In genomic region chr4:37872310-37872988, GRCh38 we compare ENCODE assay signal across 13 cellular contexts. TPM values are rescaled to one million over a fixed set of nuclear protein-coding genes. Genes with fewer than 3 reads are reported as not detected.
DNase-seq lines count a peak whose midpoint lies in the region; ATAC-seq, FAIRE-seq and TF ChIP-seq lines count a peak whose summit lies in the region.
"Had no signal": no experiment of that assay in that cellular context is flagged by ENCODE, and none has a peak within 500 bp of the region (broad histone marks: within the 10 kb centered on the region; RNA-seq: fewer than 3 reads in every experiment).

No MANE protein-coding gene starts in this region.

- H3K9me3 ChIP-seq in Karpas-422 (ENCODE audit: low read length) = no peaks in the 10 kb centered on the region

- no peak overlapping the region for H3K9ac ChIP-seq in Karpas-422 (ENCODE audit: low read length)

- no peaks in the 10 kb centered on the region for H4K20me1 ChIP-seq in Karpas-422 (ENCODE audit: insufficient read depth, low read depth, low read length)

- TF ChIP-seq POLR2A in GM12892 (IDR thresholded peaks at IDR 0.05; ENCODE audit: low read depth, low read length) = no peak

- ATAC-seq in GM18868 (IDR thresholded peaks at IDR 0.05; ENCODE audit: unreplicated experiment) = peak; percentile 67
- no peak for ATAC-seq in HG02885 (IDR thresholded peaks at IDR 0.05; ENCODE audit: poor library complexity, unreplicated experiment)
- no peak for ATAC-seq in GM19023 (IDR thresholded peaks at IDR 0.05; ENCODE audit: unreplicated experiment)

- no peaks in the 10 kb centered on the region for H3K4me1 ChIP-seq in Karpas-422 (ENCODE audit: low read length)

- no peak for DNase-seq in GM12892 (ENCODE audit: insufficient read length)
- DNase-seq in Karpas-422 = peak; percentile 27
- DNase-seq in iris pigment epithelial cell (ENCODE audit: low read depth) = peak; percentile 36
- no peak for DNase-seq in RPMI8226
- DNase-seq: activated T-cell treated with anti-CD3 and anti-CD28 coated beads for 4 hours; HFFc6; NCI-H2171 treated with DMSO at 0.1 percent for 48 hours; stimulated activated naive CD4-positive, alpha-beta T cell treated with Interleukin-2 at 50 U/mL for 16 hours; WERI-Rb-1 had no signal

- peak; percentile 53 for FAIRE-seq in GM12892 (lab: Jason Lieb, UNC)

- no peaks in the 10 kb centered on the region for H3K9me2 ChIP-seq in Karpas-422 (replicated peaks; ENCODE audit: insufficient read depth, low read length)

- no peaks in the 10 kb centered on the region for H3K79me2 ChIP-seq in Karpas-422 (ENCODE audit: low read length)
- H3K79me2 ChIP-seq: hepatocyte had no signal

- no peak overlapping the region for H2AFZ ChIP-seq in Karpas-422 (ENCODE audit: low read length)
- H2AFZ ChIP-seq: hepatocyte had no signal

- no peak overlapping the region for H3K27ac ChIP-seq in Karpas-422 (ENCODE audit: low read length)
- H3K27ac ChIP-seq: hepatocyte, WERI-Rb-1 had no signal

- no peaks in the 10 kb centered on the region for H3K36me3 ChIP-seq in Karpas-422 (ENCODE audit: insufficient read depth, low read length)
- H3K36me3 ChIP-seq: WERI-Rb-1 had no signal

- H3K4me3 ChIP-seq in Karpas-422 (ENCODE audit: low read length) = no peak overlapping the region
- H3K4me3 ChIP-seq: hepatocyte had no signal

- no peaks in the 10 kb centered on the region for H3K27me3 ChIP-seq in Karpas-422 (ENCODE audit: low read length)
- H3K27me3 ChIP-seq: hepatocyte had no signal

- no peak overlapping the region for H3K4me2 ChIP-seq in Karpas-422 (ENCODE audit: low read depth, low read length, poor library complexity, severe bottlenecking)
- H3K4me2 ChIP-seq: hepatocyte had no signal

RNA-seq across cellular contexts. Expression of gene TBC1D1, which starts 18.4 kb away (rescaled TPM):
- 30.8 TPM for polyA plus RNA-seq in GM12892 (2012; ENCODE audit: missing spikeins)
- 30.5 and 47.9 TPM in 2 replicates for total RNA-seq in Karpas-422 (2014; rRNA removed; shearing (Covaris generic); ENCODE audit: low replicate concordance)

RNA-seq across cellular contexts. Expression of gene PGM2, which starts 46.0 kb away (rescaled TPM):
- 25.6 TPM for polyA plus RNA-seq in GM12892 (2012; ENCODE audit: missing spikeins)
- 30.4 and 40.3 TPM in 2 replicates for total RNA-seq in Karpas-422 (2014; rRNA removed; shearing (Covaris generic); ENCODE audit: low replicate concordance)

Comparison
In these comparisons a context has a peak if more than half of its experiments do, and no peak if none do; other contexts are left out.
1. DNase-seq: peak in Karpas-422 (single experiment) and iris pigment epithelial cell (single experiment); none in GM12892 (single experiment) and RPMI8226 (single experiment).